Comparison of ENCODE assay signal across 26 cellular contexts in the genomic region with DNA sequence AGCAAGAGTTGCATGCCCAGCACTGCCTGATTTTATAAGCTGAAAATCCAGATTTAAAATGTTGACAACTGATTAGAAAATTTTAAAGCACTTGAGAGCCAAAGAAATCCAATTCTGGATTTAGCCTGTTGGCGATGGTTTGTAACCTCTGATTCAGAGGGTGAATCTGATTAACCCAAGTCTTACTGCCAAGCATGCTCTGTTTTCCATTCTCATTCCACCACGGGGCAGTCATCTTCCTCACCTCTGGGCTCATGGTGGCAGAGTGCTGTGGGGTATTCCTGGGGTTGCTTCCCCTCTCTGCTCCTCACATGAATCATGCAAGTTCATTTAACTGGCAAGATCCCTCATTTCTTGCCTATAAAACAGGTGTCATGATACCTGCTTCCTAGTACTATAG.
"Had no signal": no experiment of that assay in that cellular context is flagged by ENCODE, and none has a peak within 500 bp of the region (broad histone marks: within the 10 kb centered on the region; RNA-seq: fewer than 3 reads in every experiment).

No MANE protein-coding gene starts in this region.

- H3K4me3 Mint-ChIP-seq: immature natural killer cell; naive thymus-derived CD8-positive, alpha-beta T cell; neural crest cell; stimulated activated naive CD8-positive, alpha-beta T cell treated with anti-CD3 and anti-CD28 coated beads, Interleukin-15, amount 100 ng/mL, for 72 hours had no signal

- DNase-seq: dermis blood vessel endothelial cell; effector memory CD4-positive, alpha-beta T cell; foreskin keratinocyte; hypothalamus; immature natural killer cell; islet precursor cell; kidney glomerular epithelial cell; left ventricle myocardium superior; lower lobe of right lung; naive thymus-derived CD8-positive, alpha-beta T cell; pancreas; right cardiac atrium; sigmoid colon; stimulated activated CD4-positive, alpha-beta T cell treated with anti-CD3 and anti-CD28 coated beads, Interleukin-15, amount 100 ng/mL, for 24 hours; stimulated activated CD4-positive, alpha-beta T cell treated with anti-CD3 and anti-CD28 coated beads, Interleukin-2, amount 100 ng/mL, for 48 hours; stimulated activated naive CD4-positive, alpha-beta T cell; stimulated activated naive CD8-positive, alpha-beta T cell treated with anti-CD3 and anti-CD28 coated beads, Interleukin-15, amount 100 ng/mL, for 72 hours; transverse colon had no signal

- FAIRE-seq: endothelial cell of umbilical vein, pancreas had no signal

- H3K27me3 Mint-ChIP-seq: stimulated activated naive CD8-positive, alpha-beta T cell treated with anti-CD3 and anti-CD28 coated beads, Interleukin-15, amount 100 ng/mL, for 72 hours had no signal

- H3K36me3 Mint-ChIP-seq: immature natural killer cell; naive thymus-derived CD8-positive, alpha-beta T cell had no signal

- H3K4me3 ChIP-seq: coronary artery, esophagus muscularis mucosa, lower lobe of right lung, pancreas, sigmoid colon, skin epidermis, suprapubic skin, transverse colon, vagina had no signal

- H3K27ac ChIP-seq: coronary artery, esophagus muscularis mucosa, foreskin keratinocyte, lower lobe of right lung, neutrophil, pancreas, sigmoid colon, skin epidermis, suprapubic skin, transverse colon, vagina had no signal

- H3K4me1 Mint-ChIP-seq: immature natural killer cell; naive thymus-derived CD8-positive, alpha-beta T cell; stimulated activated naive CD8-positive, alpha-beta T cell treated with anti-CD3 and anti-CD28 coated beads, Interleukin-15, amount 100 ng/mL, for 72 hours had no signal

- H3K4me1 ChIP-seq: esophagus muscularis mucosa, foreskin keratinocyte, lower lobe of right lung, pancreas, sigmoid colon, suprapubic skin, transverse colon, vagina had no signal

- ATAC-seq: foreskin keratinocyte; left ventricle myocardium superior; lower lobe of right lung; naive thymus-derived CD8-positive, alpha-beta T cell; pancreas; right cardiac atrium had no signal

- H3K27me3 ChIP-seq: esophagus muscularis mucosa, foreskin keratinocyte, neutrophil, pancreas, sigmoid colon, suprapubic skin, transverse colon, vagina had no signal

- H3K36me3 ChIP-seq: lower lobe of right lung, neutrophil, pancreas, suprapubic skin, transverse colon, vagina had no signal

- H3K9me3 Mint-ChIP-seq: neural crest cell; stimulated activated naive CD8-positive, alpha-beta T cell treated with anti-CD3 and anti-CD28 coated beads, Interleukin-15, amount 100 ng/mL, for 72 hours had no signal

- H3K9me3 ChIP-seq: esophagus muscularis mucosa, lower lobe of right lung, neutrophil, pancreas, sigmoid colon, suprapubic skin, transverse colon, vagina had no signal

- H3K27ac Mint-ChIP-seq: immature natural killer cell; naive thymus-derived CD8-positive, alpha-beta T cell; stimulated activated naive CD8-positive, alpha-beta T cell treated with anti-CD3 and anti-CD28 coated beads, Interleukin-15, amount 100 ng/mL, for 72 hours had no signal
